In the genomic region with DNA sequence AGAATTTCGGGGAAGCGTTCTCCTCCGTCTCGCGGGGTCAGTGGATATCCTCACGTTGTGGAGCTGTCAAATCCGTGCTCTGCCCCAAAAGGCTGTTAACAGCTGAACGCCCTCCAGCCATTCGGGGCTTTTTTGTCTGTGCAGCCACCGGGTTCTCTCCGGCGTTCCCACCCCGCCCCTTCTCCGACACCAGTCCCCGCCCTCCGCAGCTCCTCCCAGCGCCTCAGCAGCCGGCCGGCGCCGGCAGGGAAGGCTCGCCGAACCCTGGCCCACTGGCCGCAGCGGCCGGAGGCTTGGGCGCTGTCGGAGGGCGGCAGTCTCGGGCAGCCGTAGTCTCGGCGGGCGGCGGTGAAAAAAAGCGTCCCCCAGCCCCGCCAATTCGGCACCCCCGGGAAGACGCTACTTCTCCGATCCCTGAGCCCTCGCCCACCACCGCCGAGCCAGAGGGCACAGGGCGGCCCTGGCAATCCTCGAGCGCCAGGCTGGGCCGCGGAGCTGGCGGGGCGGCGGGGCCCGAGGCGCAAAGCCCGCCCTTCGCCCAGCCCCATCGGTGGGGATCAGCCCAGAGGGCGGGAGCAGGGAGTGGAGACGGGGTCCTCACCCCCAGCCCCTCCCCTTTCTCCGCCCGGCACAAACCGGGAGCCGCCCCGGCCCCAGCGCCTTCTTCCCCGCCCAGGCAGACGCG, we compare ENCODE assay signal across 1 cellular context.
A peak's percentile ranks its signal among the peaks of the same experiment; 100 is the strongest.
TF ChIP-seq lines count a peak whose summit lies in the region.

A gene (minus strand): TSS at position 496 of the 685 bp plus-strand sequence. CDS start 773 bp downstream, outside the sequence.

TF ChIP-seq in HepG2, 621 proteins besides CTCF, POLR2A, EP300 and RAD21 (continued from another document and continues in another):
- no peak for TF ChIP-seq ZNF614 (CRISPR knock-in tag; IDR thresholded peaks at IDR 0.05; ENCODE audit: borderline replicate concordance)
- TF ChIP-seq MXD4 (CRISPR knock-in tag; IDR thresholded peaks at IDR 0.05) = no peak; the same call in none of the 2 replicates
- TF ChIP-seq, protein P1, sequence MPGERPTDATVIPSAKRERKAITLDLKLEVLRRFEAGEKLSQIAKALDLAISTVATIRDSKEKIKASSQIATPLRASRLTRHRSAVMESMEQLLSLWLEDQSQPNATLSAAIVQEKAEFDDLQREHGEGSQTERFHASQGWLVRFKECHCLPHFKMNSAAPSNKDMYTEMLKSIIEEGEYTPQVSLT (CRISPR knock-in tag; IDR thresholded peaks at IDR 0.05; ENCODE audit: borderline replicate concordance, low read depth) = 0 out of 2 replicates have a peak, but pooled peaks have one; percentile 3
- TF ChIP-seq SOX6 (IDR thresholded peaks at IDR 0.05) = no peak
- peak; percentile 29; the same call in 1 of the 2 replicates for TF ChIP-seq SOX6 (CRISPR knock-in tag; IDR thresholded peaks at IDR 0.05)
- TF ChIP-seq, protein P2, sequence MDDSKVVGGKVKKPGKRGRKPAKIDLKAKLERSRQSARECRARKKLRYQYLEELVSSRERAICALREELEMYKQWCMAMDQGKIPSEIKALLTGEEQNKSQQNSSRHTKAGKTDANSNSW (CRISPR knock-in tag; IDR thresholded peaks at IDR 0.05; ENCODE audit: borderline replicate concordance) = no peak
- TF ChIP-seq, protein P3, sequence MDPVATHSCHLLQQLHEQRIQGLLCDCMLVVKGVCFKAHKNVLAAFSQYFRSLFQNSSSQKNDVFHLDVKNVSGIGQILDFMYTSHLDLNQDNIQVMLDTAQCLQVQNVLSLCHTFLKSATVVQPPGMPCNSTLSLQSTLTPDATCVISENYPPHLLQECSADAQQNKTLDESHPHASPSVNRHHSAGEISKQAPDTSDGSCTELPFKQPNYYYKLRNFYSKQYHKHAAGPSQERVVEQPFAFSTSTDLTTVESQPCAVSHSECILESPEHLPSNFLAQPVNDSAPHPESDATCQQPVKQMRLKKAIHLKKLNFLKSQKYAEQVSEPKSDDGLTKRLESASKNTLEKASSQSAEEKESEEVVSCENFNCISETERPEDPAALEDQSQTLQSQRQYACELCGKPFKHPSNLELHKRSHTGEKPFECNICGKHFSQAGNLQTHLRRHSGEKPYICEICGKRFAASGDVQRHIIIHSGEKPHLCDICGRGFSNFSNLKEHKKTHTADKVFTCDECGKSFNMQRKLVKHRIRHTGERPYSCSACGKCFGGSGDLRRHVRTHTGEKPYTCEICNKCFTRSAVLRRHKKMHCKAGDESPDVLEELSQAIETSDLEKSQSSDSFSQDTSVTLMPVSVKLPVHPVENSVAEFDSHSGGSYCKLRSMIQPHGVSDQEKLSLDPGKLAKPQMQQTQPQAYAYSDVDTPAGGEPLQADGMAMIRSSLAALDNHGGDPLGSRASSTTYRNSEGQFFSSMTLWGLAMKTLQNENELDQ (CRISPR knock-in tag; IDR thresholded peaks at IDR 0.05; ENCODE audit: borderline replicate concordance) = no peak
- no peak for TF ChIP-seq FOXA1 (IDR thresholded peaks at IDR 0.05)
- TF ChIP-seq FOXA1 (CRISPR knock-in tag; IDR thresholded peaks at IDR 0.05) = 0 out of 2 replicates have a peak, but pooled peaks have one; percentile 14
- no peak for TF ChIP-seq IKZF1 (IDR thresholded peaks at IDR 0.05)
- no peak for TF ChIP-seq ZFP90 (CRISPR knock-in tag; IDR thresholded peaks at IDR 0.05; ENCODE audit: borderline replicate concordance)
- TF ChIP-seq ZNF317 (CRISPR knock-in tag; IDR thresholded peaks at IDR 0.05) = no peak
- TF ChIP-seq, protein P4, sequence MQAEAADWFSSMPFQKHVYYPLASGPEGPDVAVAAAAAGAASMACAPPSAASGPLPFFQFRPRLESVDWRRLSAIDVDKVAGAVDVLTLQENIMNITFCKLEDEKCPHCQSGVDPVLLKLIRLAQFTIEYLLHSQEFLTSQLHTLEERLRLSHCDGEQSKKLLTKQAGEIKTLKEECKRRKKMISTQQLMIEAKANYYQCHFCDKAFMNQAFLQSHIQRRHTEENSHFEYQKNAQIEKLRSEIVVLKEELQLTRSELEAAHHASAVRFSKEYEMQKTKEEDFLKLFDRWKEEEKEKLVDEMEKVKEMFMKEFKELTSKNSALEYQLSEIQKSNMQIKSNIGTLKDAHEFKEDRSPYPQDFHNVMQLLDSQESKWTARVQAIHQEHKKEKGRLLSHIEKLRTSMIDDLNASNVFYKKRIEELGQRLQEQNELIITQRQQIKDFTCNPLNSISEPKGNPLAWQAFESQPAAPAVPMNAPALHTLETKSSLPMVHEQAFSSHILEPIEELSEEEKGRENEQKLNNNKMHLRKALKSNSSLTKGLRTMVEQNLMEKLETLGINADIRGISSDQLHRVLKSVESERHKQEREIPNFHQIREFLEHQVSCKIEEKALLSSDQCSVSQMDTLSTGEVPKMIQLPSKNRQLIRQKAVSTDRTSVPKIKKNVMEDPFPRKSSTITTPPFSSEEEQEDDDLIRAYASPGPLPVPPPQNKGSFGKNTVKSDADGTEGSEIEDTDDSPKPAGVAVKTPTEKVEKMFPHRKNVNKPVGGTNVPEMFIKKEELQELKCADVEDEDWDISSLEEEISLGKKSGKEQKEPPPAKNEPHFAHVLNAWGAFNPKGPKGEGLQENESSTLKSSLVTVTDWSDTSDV (CRISPR knock-in tag; IDR thresholded peaks at IDR 0.05) = peak; percentile 89; the same call in 1 of the 2 replicates
- TF ChIP-seq ZNF484 (CRISPR knock-in tag; IDR thresholded peaks at IDR 0.05; ENCODE audit: borderline replicate concordance, low read depth) = no peak
- TF ChIP-seq DR1 (CRISPR knock-in tag; IDR thresholded peaks at IDR 0.05) = peak; percentile 21; the same call in 1 of the 2 replicates
- TF ChIP-seq TEAD3 (CRISPR knock-in tag; optimal IDR thresholded peaks at IDR 0.05; ENCODE audit: borderline replicate concordance) = no peak
- no peak for TF ChIP-seq KDM1A (CRISPR knock-in tag; IDR thresholded peaks at IDR 0.05)
- TF ChIP-seq, protein P5, sequence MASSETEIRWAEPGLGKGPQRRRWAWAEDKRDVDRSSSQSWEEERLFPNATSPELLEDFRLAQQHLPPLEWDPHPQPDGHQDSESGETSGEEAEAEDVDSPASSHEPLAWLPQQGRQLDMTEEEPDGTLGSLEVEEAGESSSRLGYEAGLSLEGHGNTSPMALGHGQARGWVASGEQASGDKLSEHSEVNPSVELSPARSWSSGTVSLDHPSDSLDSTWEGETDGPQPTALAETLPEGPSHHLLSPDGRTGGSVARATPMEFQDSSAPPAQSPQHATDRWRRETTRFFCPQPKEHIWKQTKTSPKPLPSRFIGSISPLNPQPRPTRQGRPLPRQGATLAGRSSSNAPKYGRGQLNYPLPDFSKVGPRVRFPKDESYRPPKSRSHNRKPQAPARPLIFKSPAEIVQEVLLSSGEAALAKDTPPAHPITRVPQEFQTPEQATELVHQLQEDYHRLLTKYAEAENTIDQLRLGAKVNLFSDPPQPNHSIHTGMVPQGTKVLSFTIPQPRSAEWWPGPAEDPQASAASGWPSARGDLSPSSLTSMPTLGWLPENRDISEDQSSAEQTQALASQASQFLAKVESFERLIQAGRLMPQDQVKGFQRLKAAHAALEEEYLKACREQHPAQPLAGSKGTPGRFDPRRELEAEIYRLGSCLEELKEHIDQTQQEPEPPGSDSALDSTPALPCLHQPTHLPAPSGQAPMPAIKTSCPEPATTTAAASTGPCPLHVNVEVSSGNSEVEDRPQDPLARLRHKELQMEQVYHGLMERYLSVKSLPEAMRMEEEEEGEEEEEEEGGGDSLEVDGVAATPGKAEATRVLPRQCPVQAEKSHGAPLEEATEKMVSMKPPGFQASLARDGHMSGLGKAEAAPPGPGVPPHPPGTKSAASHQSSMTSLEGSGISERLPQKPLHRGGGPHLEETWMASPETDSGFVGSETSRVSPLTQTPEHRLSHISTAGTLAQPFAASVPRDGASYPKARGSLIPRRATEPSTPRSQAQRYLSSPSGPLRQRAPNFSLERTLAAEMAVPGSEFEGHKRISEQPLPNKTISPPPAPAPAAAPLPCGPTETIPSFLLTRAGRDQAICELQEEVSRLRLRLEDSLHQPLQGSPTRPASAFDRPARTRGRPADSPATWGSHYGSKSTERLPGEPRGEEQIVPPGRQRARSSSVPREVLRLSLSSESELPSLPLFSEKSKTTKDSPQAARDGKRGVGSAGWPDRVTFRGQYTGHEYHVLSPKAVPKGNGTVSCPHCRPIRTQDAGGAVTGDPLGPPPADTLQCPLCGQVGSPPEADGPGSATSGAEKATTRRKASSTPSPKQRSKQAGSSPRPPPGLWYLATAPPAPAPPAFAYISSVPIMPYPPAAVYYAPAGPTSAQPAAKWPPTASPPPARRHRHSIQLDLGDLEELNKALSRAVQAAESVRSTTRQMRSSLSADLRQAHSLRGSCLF (CRISPR knock-in tag; IDR thresholded peaks at IDR 0.05; ENCODE audit: borderline replicate concordance) = no peak
- TF ChIP-seq SP5 (CRISPR knock-in tag; IDR thresholded peaks at IDR 0.05; ENCODE audit: borderline replicate concordance, low read depth) = peak; percentile 52; the same call in 1 of the 2 replicates
- TF ChIP-seq ZNF589 (CRISPR knock-in tag; conservative IDR thresholded peaks at IDR 0.05) = no peak; the same call in 1 of the 2 replicates
- TF ChIP-seq, protein P6, sequence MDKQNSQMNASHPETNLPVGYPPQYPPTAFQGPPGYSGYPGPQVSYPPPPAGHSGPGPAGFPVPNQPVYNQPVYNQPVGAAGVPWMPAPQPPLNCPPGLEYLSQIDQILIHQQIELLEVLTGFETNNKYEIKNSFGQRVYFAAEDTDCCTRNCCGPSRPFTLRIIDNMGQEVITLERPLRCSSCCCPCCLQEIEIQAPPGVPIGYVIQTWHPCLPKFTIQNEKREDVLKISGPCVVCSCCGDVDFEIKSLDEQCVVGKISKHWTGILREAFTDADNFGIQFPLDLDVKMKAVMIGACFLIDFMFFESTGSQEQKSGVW (CRISPR knock-in tag; IDR thresholded peaks at IDR 0.05; ENCODE audit: borderline replicate concordance) = no peak
- TF ChIP-seq ZKSCAN8 (CRISPR knock-in tag; IDR thresholded peaks at IDR 0.05; ENCODE audit: borderline replicate concordance) = 0 out of 2 replicates have a peak, but pooled peaks have one; percentile 30
- TF ChIP-seq EED (CRISPR knock-in tag; IDR thresholded peaks at IDR 0.05) = peak; percentile 82
- TF ChIP-seq RFXANK (CRISPR knock-in tag; IDR thresholded peaks at IDR 0.05) = no peak
- TF ChIP-seq ZNF292 (CRISPR knock-in tag; IDR thresholded peaks at IDR 0.05; ENCODE audit: borderline replicate concordance, low read depth) = no peak
- TF ChIP-seq, protein P7, sequence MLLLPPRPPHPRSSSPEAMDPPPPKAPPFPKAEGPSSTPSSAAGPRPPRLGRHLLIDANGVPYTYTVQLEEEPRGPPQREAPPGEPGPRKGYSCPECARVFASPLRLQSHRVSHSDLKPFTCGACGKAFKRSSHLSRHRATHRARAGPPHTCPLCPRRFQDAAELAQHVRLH (CRISPR knock-in tag; IDR thresholded peaks at IDR 0.05; ENCODE audit: borderline replicate concordance, low read depth) = peak; percentile 78
- TF ChIP-seq ZNF296 (CRISPR knock-in tag; conservative IDR thresholded peaks at IDR 0.05) = no peak
- peak; percentile 34; the same call in 1 of the 2 replicates for TF ChIP-seq ZNF329 (CRISPR knock-in tag; IDR thresholded peaks at IDR 0.05; ENCODE audit: low read depth)
- TF ChIP-seq ZNF510 (CRISPR knock-in tag; IDR thresholded peaks at IDR 0.05; ENCODE audit: low read depth) = 0 out of 2 replicates have a peak, but pooled peaks have one; percentile 10
- no peak; the same call in 1 of the 2 replicates for TF ChIP-seq ZNF160 (CRISPR knock-in tag; IDR thresholded peaks at IDR 0.05)
- TF ChIP-seq, protein P8, sequence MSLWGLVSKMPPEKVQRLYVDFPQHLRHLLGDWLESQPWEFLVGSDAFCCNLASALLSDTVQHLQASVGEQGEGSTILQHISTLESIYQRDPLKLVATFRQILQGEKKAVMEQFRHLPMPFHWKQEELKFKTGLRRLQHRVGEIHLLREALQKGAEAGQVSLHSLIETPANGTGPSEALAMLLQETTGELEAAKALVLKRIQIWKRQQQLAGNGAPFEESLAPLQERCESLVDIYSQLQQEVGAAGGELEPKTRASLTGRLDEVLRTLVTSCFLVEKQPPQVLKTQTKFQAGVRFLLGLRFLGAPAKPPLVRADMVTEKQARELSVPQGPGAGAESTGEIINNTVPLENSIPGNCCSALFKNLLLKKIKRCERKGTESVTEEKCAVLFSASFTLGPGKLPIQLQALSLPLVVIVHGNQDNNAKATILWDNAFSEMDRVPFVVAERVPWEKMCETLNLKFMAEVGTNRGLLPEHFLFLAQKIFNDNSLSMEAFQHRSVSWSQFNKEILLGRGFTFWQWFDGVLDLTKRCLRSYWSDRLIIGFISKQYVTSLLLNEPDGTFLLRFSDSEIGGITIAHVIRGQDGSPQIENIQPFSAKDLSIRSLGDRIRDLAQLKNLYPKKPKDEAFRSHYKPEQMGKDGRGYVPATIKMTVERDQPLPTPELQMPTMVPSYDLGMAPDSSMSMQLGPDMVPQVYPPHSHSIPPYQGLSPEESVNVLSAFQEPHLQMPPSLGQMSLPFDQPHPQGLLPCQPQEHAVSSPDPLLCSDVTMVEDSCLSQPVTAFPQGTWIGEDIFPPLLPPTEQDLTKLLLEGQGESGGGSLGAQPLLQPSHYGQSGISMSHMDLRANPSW (CRISPR knock-in tag; IDR thresholded peaks at IDR 0.05; ENCODE audit: borderline replicate concordance) = no peak
- TF ChIP-seq, protein P9, sequence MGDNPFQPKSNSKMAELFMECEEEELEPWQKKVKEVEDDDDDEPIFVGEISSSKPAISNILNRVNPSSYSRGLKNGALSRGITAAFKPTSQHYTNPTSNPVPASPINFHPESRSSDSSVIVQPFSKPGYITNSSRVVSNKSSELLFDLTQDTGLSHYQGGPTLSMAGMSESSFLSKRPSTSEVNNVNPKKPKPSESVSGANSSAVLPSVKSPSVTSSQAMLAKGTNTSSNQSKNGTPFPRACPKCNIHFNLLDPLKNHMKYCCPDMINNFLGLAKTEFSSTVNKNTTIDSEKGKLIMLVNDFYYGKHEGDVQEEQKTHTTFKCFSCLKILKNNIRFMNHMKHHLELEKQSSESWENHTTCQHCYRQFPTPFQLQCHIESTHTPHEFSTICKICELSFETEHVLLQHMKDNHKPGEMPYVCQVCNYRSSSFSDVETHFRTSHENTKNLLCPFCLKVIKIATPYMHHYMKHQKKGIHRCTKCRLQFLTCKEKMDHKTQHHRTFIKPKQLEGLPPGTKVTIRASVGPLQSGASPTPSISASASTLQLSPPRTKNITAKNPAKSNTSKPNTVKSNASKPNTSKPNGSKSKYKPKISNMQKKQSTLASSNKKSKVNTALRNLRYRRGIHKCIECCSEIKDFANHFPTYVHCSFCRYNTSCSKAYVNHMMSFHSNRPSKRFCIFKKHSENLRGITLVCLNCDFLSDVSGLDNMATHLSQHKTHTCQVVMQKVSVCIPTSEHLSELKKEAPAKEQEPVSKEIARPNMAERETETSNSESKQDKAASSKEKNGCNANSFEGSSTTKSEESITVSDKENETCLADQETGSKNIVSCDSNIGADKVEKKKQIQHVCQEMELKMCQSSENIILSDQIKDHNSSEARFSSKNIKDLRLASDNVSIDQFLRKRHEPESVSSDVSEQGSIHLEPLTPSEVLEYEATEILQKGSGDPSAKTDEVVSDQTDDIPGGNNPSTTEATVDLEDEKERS (CRISPR knock-in tag; IDR thresholded peaks at IDR 0.05) = no peak
- TF ChIP-seq ZNF232 (CRISPR knock-in tag; IDR thresholded peaks at IDR 0.05; ENCODE audit: borderline replicate concordance) = peak; percentile 48; the same call in 1 of the 2 replicates
- TF ChIP-seq ZNF552 (CRISPR knock-in tag; IDR thresholded peaks at IDR 0.05; ENCODE audit: borderline replicate concordance) = 0 out of 2 replicates have a peak, but pooled peaks have one; percentile 56
